25 cellular contexts compared by ENCODE assay signal in genomic region chr17:1071103-1071825, GRCh38.
"Had no signal": no experiment of that assay in that cellular context is flagged by ENCODE, and none has a peak within 500 bp of the region (broad histone marks: within the 10 kb centered on the region; RNA-seq: fewer than 3 reads in every experiment).

No MANE protein-coding gene starts in this region.

- H3K27me3 Mint-ChIP-seq: activated CD8-positive, alpha-beta T cell treated with anti-CD3 and anti-CD28 coated beads for 36 hours; activated naive CD8-positive, alpha-beta T cell; memory B cell; progenitor cell of endocrine pancreas; stimulated activated naive B cell treated with anti-CD40 and anti-IgM and Interleukin-4, amounts not matched to agents 10 μg/mL and 1 μg/mL and 100 μg/mL, for 72 hours had no signal

- H3K4me3 ChIP-seq: colonic mucosa, gastroesophageal sphincter, ovary, smooth muscle cell, stomach, thyroid gland had no signal

- ATAC-seq: activated CD8-positive, alpha-beta T cell treated with anti-CD3 and anti-CD28 coated beads for 36 hours; gastroesophageal sphincter; stimulated activated naive B cell treated with anti-CD40 and anti-IgM and Interleukin-4, amounts not matched to agents 10 μg/mL and 1 μg/mL and 100 μg/mL, for 72 hours; WTC11 had no signal

- H3K27ac Mint-ChIP-seq: activated CD8-positive, alpha-beta T cell treated with anti-CD3 and anti-CD28 coated beads for 36 hours; activated naive CD8-positive, alpha-beta T cell; memory B cell; nephron progenitor cell; progenitor cell of endocrine pancreas; stimulated activated naive B cell treated with anti-CD40 and anti-IgM and Interleukin-4, amounts not matched to agents 10 μg/mL and 1 μg/mL and 100 μg/mL, for 72 hours; WTC11 had no signal

- H3K4me1 Mint-ChIP-seq: memory B cell; stimulated activated naive B cell treated with anti-CD40 and anti-IgM and Interleukin-4, amounts not matched to agents 10 μg/mL and 1 μg/mL and 100 μg/mL, for 72 hours; WTC11 had no signal

- H3K27me3 ChIP-seq: colonic mucosa, gastroesophageal sphincter, ovary, stomach, thyroid gland had no signal

- H3K4me1 ChIP-seq: gastroesophageal sphincter, thyroid gland had no signal

- H3K4me3 Mint-ChIP-seq: activated CD8-positive, alpha-beta T cell treated with anti-CD3 and anti-CD28 coated beads for 36 hours; activated naive CD8-positive, alpha-beta T cell; memory B cell; nephron progenitor cell; stimulated activated naive B cell treated with anti-CD40 and anti-IgM and Interleukin-4, amounts not matched to agents 10 μg/mL and 1 μg/mL and 100 μg/mL, for 72 hours; WTC11 had no signal

- H3K27ac ChIP-seq: colonic mucosa, gastroesophageal sphincter, ovary, stomach, thyroid gland had no signal

- H3K36me3 ChIP-seq: ovary had no signal

- H3K9me3 ChIP-seq: colonic mucosa, gastroesophageal sphincter, ovary, stomach, thyroid gland had no signal

- DNase-seq: activated CD4-positive, alpha-beta T cell treated with anti-CD3 and anti-CD28 coated beads, Interleukin-2, amount 50 U/mL, for 1 hour; activated CD8-positive, alpha-beta T cell treated with anti-CD3 and anti-CD28 coated beads for 36 hours; activated naive CD4-positive, alpha-beta T cell treated with Interleukin-2 at 50 U/mL for 16 hours; activated T-cell treated with anti-CD3 and anti-CD28 coated beads, Interleukin-2, amount 50 U/mL, for 48 hours; anterior cingulate cortex; colonic mucosa; effector CD8-positive, alpha-beta T cell; erythroblast; head of caudate nucleus; hypothalamus; nephron progenitor cell; ovary; retina; stimulated activated CD4-positive, alpha-beta T cell treated with anti-CD3 and anti-CD28 coated beads, Interleukin-15, amount 100 ng/mL, for 24 hours; stimulated activated CD4-positive, alpha-beta T cell treated with anti-CD3 and anti-CD28 coated beads, Interleukin-2, amount 100 ng/mL, for 24 hours; stimulated activated naive B cell treated with anti-CD40 and anti-IgM and Interleukin-4, amounts not matched to agents 10 μg/mL and 1 μg/mL and 100 μg/mL, for 72 hours; stomach; T-helper 2 cell; thyroid gland had no signal
